14 cellular contexts compared by ENCODE assay signal in genomic region chr7:124459101-124460052, GRCh38.
DNase-seq lines count a peak whose midpoint lies in the region; ATAC-seq and TF ChIP-seq lines count a peak whose summit lies in the region.
"Had no signal": no experiment of that assay in that cellular context is flagged by ENCODE, and none has a peak within 500 bp of the region (broad histone marks: within the 10 kb centered on the region; RNA-seq: fewer than 3 reads in every experiment).

No MANE protein-coding gene starts in this region.

- peak; percentile 81 for ATAC-seq in omental fat pad (ENCODE audit: low FRiP score)
- ATAC-seq in GM18520 (IDR thresholded peaks at IDR 0.05; ENCODE audit: unreplicated experiment): no peak
- no peak for ATAC-seq in HG03280 (IDR thresholded peaks at IDR 0.05; ENCODE audit: unreplicated experiment)
- ATAC-seq: activated CD4-positive, alpha-beta T cell treated with anti-CD3 and anti-CD28 coated beads for 36 hours had no signal

- BruUV-seq in OCI-LY7 (replicated peaks; lab: Mats Ljungman, UMichigan): no TSS peak

- DNase-seq in BJ (ENCODE audit: low read depth): peak; percentile 28
- DNase-seq in MV-4-11 (lab: John Stamatoyannopoulos, UW): peak; percentile 30
- peak; percentile 59 for DNase-seq in fibroblast of gingiva (ENCODE audit: low read depth)
- no peak for DNase-seq in omental fat pad (ENCODE audit: low spot score)
- no peak for DNase-seq in OCI-LY7 (ENCODE audit: low spot score)
- DNase-seq in NCI-H1417 treated with DMSO at 0.1 percent for 48 hours (lab: John Stamatoyannopoulos, UW): no peak
- DNase-seq: activated CD4-positive, alpha-beta T cell treated with anti-CD3 and anti-CD28 coated beads for 36 hours; CD4-positive, CD25-positive, alpha-beta regulatory T cell; NCI-H1092; NCI-H526 treated with DMSO at 0.1 percent for 48 hours had no signal

- H3K27me3 ChIP-seq in BJ (ENCODE audit: control insufficient read depth, insufficient read depth, low read length): no peaks in the 10 kb centered on the region
- H3K27me3 ChIP-seq: breast epithelium, neutrophil had no signal

- intact Hi-C loops in OCI-LY7 (cut with micrococcal nuclease; ENCODE audit: unreplicated experiment): no loop called here

- no peak overlapping the region for H2AFZ ChIP-seq in OCI-LY7 (ENCODE audit: low read length)

- no peaks in the 10 kb centered on the region for H3K4me1 ChIP-seq in OCI-LY7 (ENCODE audit: insufficient read depth, low read length, poor library complexity, severe bottlenecking)
- H3K4me1 ChIP-seq: breast epithelium had no signal

- POLR2A ChIA-PET in BJ (lab: Charles Lee): interaction anchor here (0.7 kb wide), 1 partner anchor 10 kb away, joined by 4 read pairs; no protein-coding TSS in a partner anchor
- POLR2A ChIA-PET in OCI-LY7 (lab: Charles Lee): interaction anchor here (0.6 kb wide), 1 partner anchor 1124 kb away, joined by 3 read pairs; no protein-coding TSS in a partner anchor

- H3K36me3 ChIP-seq in BJ (ENCODE audit: control insufficient read depth, insufficient read depth, low read length) (no peaks in the 10 kb centered on the region), OCI-LY7 (ENCODE audit: insufficient read depth, low read length) (no peaks in the 10 kb centered on the region)
- H3K36me3 ChIP-seq: breast epithelium, neutrophil had no signal

- no peaks in the 10 kb centered on the region for H4K20me1 ChIP-seq in OCI-LY7 (ENCODE audit: insufficient read depth, low read length)

- TF ChIP-seq CTCF in BJ (IDR thresholded peaks at IDR 0.05; ENCODE audit: insufficient read depth, low read depth, low read length) (no peak), omental fat pad (IDR thresholded peaks at IDR 0.05) (no peak), OCI-LY7 (conservative IDR thresholded peaks at IDR 0.05; ENCODE audit: low read length) (no peak)

- no peaks in the 10 kb centered on the region for H3K9me3 ChIP-seq in OCI-LY7 (ENCODE audit: low read length)
- H3K9me3 ChIP-seq: breast epithelium, neutrophil had no signal

- CTCF ChIA-PET in BJ (lab: Yijun Ruan, JAX) (interaction anchor here (1.0 to 1.1 kb wide), 2 partner anchors 107 to 318 kb away, joined by 3 read pairs; no protein-coding TSS in a partner anchor), OCI-LY7 (lab: Charles Lee; ENCODE audit: unreplicated experiment) (no interaction called here)

- H3K4me3 ChIP-seq in BJ (ENCODE audit: low read depth, low read length): no peak overlapping the region
- H3K4me3 ChIP-seq in OCI-LY7 (ENCODE audit: low read depth, low read length, poor library complexity, severe bottlenecking): no peak overlapping the region
- H3K4me3 ChIP-seq: breast epithelium had no signal

- H3K27ac ChIP-seq in OCI-LY7 (ENCODE audit: low read depth, low read length, poor library complexity, severe bottlenecking): no peak overlapping the region
- H3K27ac ChIP-seq: neutrophil had no signal

- no peaks in the 10 kb centered on the region for H3K9me2 ChIP-seq in OCI-LY7 (ENCODE audit: insufficient read depth, low read length)

- H3K79me2 ChIP-seq in OCI-LY7 (ENCODE audit: insufficient read depth, low read depth, low read length): no peaks in the 10 kb centered on the region

- H3K4me2 ChIP-seq in OCI-LY7 (ENCODE audit: low read length): no peak overlapping the region

Comparison
In these comparisons a context has a peak if more than half of its experiments do, and no peak if none do; other contexts are left out.
1. DNase-seq: peak in BJ (single experiment), MV-4-11 (single experiment) and fibroblast of gingiva (single experiment); none in omental fat pad (single experiment), OCI-LY7 (single experiment) and NCI-H1417 treated with DMSO at 0.1 percent for 48 hours (single experiment).